Comparison of ENCODE assay signal across 16 cellular contexts in the genomic region with DNA sequence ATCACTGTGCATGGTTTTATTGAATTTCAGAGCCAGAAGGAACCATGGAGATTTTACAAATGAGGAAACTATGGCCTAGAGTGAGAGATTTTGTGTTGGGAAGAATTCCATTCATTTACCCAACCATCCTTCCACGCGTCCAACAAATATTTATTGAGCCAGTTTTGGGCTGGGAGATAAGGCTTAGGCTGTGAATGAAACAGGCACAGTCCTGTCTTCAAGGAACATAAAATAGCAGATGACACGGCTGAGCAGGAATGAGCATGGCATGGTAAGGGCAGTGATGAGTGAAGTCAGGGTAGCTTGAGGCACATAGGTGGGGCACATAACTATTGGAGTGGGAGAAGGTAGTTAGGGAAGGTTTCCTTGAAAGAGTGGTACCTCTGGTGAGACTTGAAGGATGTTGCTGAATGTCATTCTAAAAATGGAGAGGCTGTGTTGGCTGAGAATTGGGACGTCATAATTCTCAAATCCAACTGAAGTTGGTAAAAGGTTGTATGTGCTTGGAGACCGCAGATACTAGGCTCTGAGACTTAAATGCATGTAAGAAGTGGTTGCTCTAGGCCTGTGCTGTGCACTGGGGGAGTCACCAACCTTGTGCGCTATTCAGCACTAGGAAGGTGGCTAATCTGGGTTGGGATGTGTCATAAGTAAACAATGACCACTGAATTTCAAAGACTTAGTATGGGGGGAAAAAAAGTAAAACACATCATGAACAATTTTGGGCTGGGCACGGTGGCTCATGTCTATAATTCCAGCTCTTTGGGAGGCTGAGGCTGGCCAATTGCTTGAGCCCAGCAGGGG. TPM values are rescaled to one million over a fixed set of nuclear protein-coding genes. Genes with fewer than 3 reads are reported as not detected.
DNase-seq lines count a peak whose midpoint lies in the region; ATAC-seq and TF ChIP-seq lines count a peak whose summit lies in the region.
"Had no signal": no experiment of that assay in that cellular context is flagged by ENCODE, and none has a peak within 500 bp of the region (broad histone marks: within the 10 kb centered on the region; RNA-seq: fewer than 3 reads in every experiment).

No MANE protein-coding gene starts in this region.

- no peaks in the 10 kb centered on the region for H3K27me3 Mint-ChIP-seq in Caco-2 (ENCODE audit: insufficient read depth, unreplicated experiment)
- peaks cover 74% of the 10 kb centered on the region for H3K27me3 Mint-ChIP-seq in activated T-cell treated with anti-CD3 and anti-CD28 coated beads, Interleukin-2, amount 50 U/mL, for 72 hours (ENCODE audit: low read depth)

- peak overlapping the region; percentile 89 for H3K27ac Mint-ChIP-seq in Caco-2 (ENCODE audit: unreplicated experiment)
- no peak overlapping the region for H3K27ac Mint-ChIP-seq in activated T-cell treated with anti-CD3 and anti-CD28 coated beads, Interleukin-2, amount 50 U/mL, for 72 hours
- H3K27ac Mint-ChIP-seq: T-helper 1 cell treated with Interleukin-12 subunit alpha and Interleukin-12 subunit beta and Interleukin-4 antibody, amounts not matched to agents 30 μg/mL and 1 μg/mL, for 36 hours had no signal

- CTCF ChIA-PET in Caco-2 (lab: Charles Lee): no interaction called here

- no peaks in the 10 kb centered on the region for H3K9me3 Mint-ChIP-seq in Caco-2 (ENCODE audit: unreplicated experiment)
- H3K9me3 Mint-ChIP-seq in activated T-cell treated with anti-CD3 and anti-CD28 coated beads, Interleukin-2, amount 50 U/mL, for 72 hours: no peaks in the 10 kb centered on the region
- H3K9me3 Mint-ChIP-seq: central memory CD8-positive, alpha-beta T cell; T-helper 1 cell treated with Interleukin-12 subunit alpha and Interleukin-12 subunit beta and Interleukin-4 antibody, amounts not matched to agents 30 μg/mL and 1 μg/mL, for 36 hours had no signal

- no peaks in the 10 kb centered on the region for H3K36me3 ChIP-seq in Caco-2 (ENCODE audit: control insufficient read depth, insufficient read depth, low read length)
- peaks cover 13% of the 10 kb centered on the region for H3K36me3 ChIP-seq in mesodermal cell (ENCODE audit: control insufficient read depth, insufficient read depth, low read length)
- H3K36me3 ChIP-seq: neutrophil had no signal

- H3K4me1 ChIP-seq in Caco-2 (peaks cover 65% of the 10 kb centered on the region), mesodermal cell (ENCODE audit: control insufficient read depth, insufficient read depth, low read length, poor library complexity, severe bottlenecking) (peaks cover 85% of the 10 kb centered on the region)

- H3K9me3 ChIP-seq in Caco-2 (no peaks in the 10 kb centered on the region), mesodermal cell (ENCODE audit: control insufficient read depth, low read length) (no peaks in the 10 kb centered on the region)
- H3K9me3 ChIP-seq: neutrophil had no signal

- intact Hi-C loops in Caco-2 (cut with micrococcal nuclease; ENCODE audit: unreplicated experiment): no loop called here

- H3K4me3 ChIP-seq in Caco-2 (ENCODE audit: low read depth, low read length) (no peak overlapping the region), choroid plexus epithelial cell (ENCODE audit: low read depth, low read length) (no peak overlapping the region), mesodermal cell (ENCODE audit: extremely low read depth, insufficient read depth, low read length, poor library complexity, severe bottlenecking) (no peak overlapping the region)

- peak overlapping the region; percentile 95 for H3K27ac ChIP-seq in mesodermal cell (ENCODE audit: low read depth, low read length, severe bottlenecking)
- H3K27ac ChIP-seq: neutrophil had no signal

- peaks cover 77% of the 10 kb centered on the region for H3K4me1 Mint-ChIP-seq in Caco-2 (ENCODE audit: low read depth, unreplicated experiment)
- H3K4me1 Mint-ChIP-seq in activated T-cell treated with anti-CD3 and anti-CD28 coated beads, Interleukin-2, amount 50 U/mL, for 72 hours (ENCODE audit: low read depth): no peaks in the 10 kb centered on the region
- H3K4me1 Mint-ChIP-seq: central memory CD8-positive, alpha-beta T cell had no signal

- peak overlapping the region; percentile 31 for H3K4me3 Mint-ChIP-seq in Caco-2 (ENCODE audit: unreplicated experiment)
- no peak overlapping the region for H3K4me3 Mint-ChIP-seq in activated T-cell treated with anti-CD3 and anti-CD28 coated beads, Interleukin-2, amount 50 U/mL, for 72 hours
- H3K4me3 Mint-ChIP-seq: central memory CD8-positive, alpha-beta T cell; T-helper 1 cell treated with Interleukin-12 subunit alpha and Interleukin-12 subunit beta and Interleukin-4 antibody, amounts not matched to agents 30 μg/mL and 1 μg/mL, for 36 hours had no signal

- DNase-seq in Caco-2 (no peak), M059J (ENCODE audit: low read depth) (peak; percentile 89), choroid plexus epithelial cell (ENCODE audit: low read depth) (peak; percentile 54), NCI-H446 treated with DMSO at 0.1 percent for 48 hours (lab: John Stamatoyannopoulos, UW) (no peak)
- DNase-seq in activated T-cell treated with anti-CD3 and anti-CD28 coated beads, Interleukin-2, amount 50 U/mL, for 72 hours: no peak
- DNase-seq: activated effector memory CD4-positive, alpha-beta T cell treated with anti-CD3 and anti-CD28 coated beads, Interleukin-2, amount 50 U/mL, for 16 hours; DMS79 treated with DMSO at 0.1 percent for 48 hours; Karpas-422; kidney; NCI-H2029 had no signal

- no peak for ATAC-seq in GM19467 (IDR thresholded peaks at IDR 0.05; ENCODE audit: unreplicated experiment)
- no peak for ATAC-seq in activated T-cell treated with anti-CD3 and anti-CD28 coated beads, Interleukin-2, amount 50 U/mL, for 72 hours (replicated peaks in 1 of 2)
- ATAC-seq in GM18502 (IDR thresholded peaks at IDR 0.05; ENCODE audit: poor library complexity, unreplicated experiment): no peak

- H3K27me3 ChIP-seq in Caco-2 (replicated peaks; ENCODE audit: control insufficient read depth, insufficient read depth, low read length): no peaks in the 10 kb centered on the region

- TF ChIP-seq CTCF in Caco-2 (IDR thresholded peaks at IDR 0.05; ENCODE audit: insufficient read depth in 1 of 2, low read depth in 1 of 2, low read length in 1 of 2, severe bottlenecking in 1 of 2, unreplicated experiment in 1 of 2) (no peak), choroid plexus epithelial cell (conservative IDR thresholded peaks at IDR 0.05; ENCODE audit: low read depth, low read length) (no peak)

- H3K36me3 Mint-ChIP-seq in Caco-2 (ENCODE audit: insufficient read depth, unreplicated experiment): peaks cover 40% of the 10 kb centered on the region
- H3K36me3 Mint-ChIP-seq in activated T-cell treated with anti-CD3 and anti-CD28 coated beads, Interleukin-2, amount 50 U/mL, for 72 hours (ENCODE audit: insufficient read depth in 2 of 2): no peaks in the 10 kb centered on the region

- WGBS in mesodermal cell (ENCODE audit: insufficient coverage in 2 of 2), 2 experiments: 95 to 99% methylated on average over 4 to 6 of the region's 7 CpGs

- BruUV-seq in Caco-2 (replicated peaks; lab: Mats Ljungman, UMichigan): no TSS peak

- POLR2A ChIA-PET in Caco-2 (lab: Charles Lee): no interaction called here

RNA-seq across cellular contexts. Expression of gene TEAD1, which starts 51.8 kb away (rescaled TPM):
- total RNA-seq in Caco-2 (2022): 134 and 144 TPM in 2 replicates
- total RNA-seq in M059J (2014; rRNA removed; shearing (Covaris generic)): 53.6 and 83.2 TPM in 2 replicates
- polyA plus RNA-seq in mesodermal cell (2013, experiment 1 of 2): 136 TPM
- 133 TPM for polyA plus RNA-seq in mesodermal cell (2013, experiment 2 of 2)
- total RNA-seq in activated T-cell treated with anti-CD3 and anti-CD28 coated beads, Interleukin-2, amount 50 U/mL, for 72 hours: under 1 TPM; 0.31 to 0.35 TPM

Comparison
In these comparisons a context has a peak if more than half of its experiments do, and no peak if none do; other contexts are left out.
1. DNase-seq: peak in M059J (single experiment) and choroid plexus epithelial cell (single experiment); none in Caco-2 (0 of 2), activated T-cell treated with anti-CD3 and anti-CD28 coated beads, Interleukin-2, amount 50 U/mL, for 72 hours (0 of 2) and NCI-H446 treated with DMSO at 0.1 percent for 48 hours (single experiment).
2. RNA of gene TEAD1, which starts 51.8 kb away (total RNA-seq): 134 to 144 TPM in Caco-2 and 53.6 to 83.2 TPM in M059J; 0.31 to 0.35 TPM in activated T-cell treated with anti-CD3 and anti-CD28 coated beads, Interleukin-2, amount 50 U/mL, for 72 hours; every median in the first group is over 10 times any median in the second.